Comparison of ENCODE assay signal across 7 cellular contexts in the genomic region with DNA sequence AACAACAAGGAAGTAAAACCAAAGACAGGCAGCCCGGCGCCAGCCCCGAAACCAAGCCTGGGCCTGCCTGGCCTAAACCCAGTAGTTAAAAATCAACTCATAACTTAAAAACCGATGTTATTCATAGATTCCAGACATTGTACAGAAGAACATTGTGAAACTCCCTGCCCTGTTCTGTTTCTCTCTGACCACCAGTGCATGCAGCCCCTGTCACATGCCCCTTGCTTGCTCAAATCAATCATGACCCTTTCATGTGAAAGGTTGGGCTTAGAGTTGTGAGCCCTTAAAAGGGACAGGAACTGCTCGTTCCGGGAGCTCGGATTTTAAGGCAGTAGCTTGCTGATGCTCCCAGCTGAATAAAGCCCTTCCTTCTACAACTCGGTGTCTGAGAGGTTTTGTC.
DNase-seq lines count a peak whose midpoint lies in the region; ATAC-seq, FAIRE-seq and TF ChIP-seq lines count a peak whose summit lies in the region.
"Not testable (repeated sequence)": the region's sequence is repeated elsewhere in the genome, so short reads cannot be mapped to it uniquely, and the experiment has no call there.

No MANE protein-coding gene starts in this region.

- peak; percentile 91 for FAIRE-seq in RCC 7860 (lab: Jason Lieb, UNC)
- FAIRE-seq in GM12878 (lab: Jason Lieb, UNC), result not testable (repeated sequence)

- not testable (repeated sequence) for H3K27me3 ChIP-seq in OCI-LY1 (ENCODE audit: insufficient read depth, low read length); GM12878 (replicated peaks in 1 of 2; ENCODE audit: control insufficient read depth in 2 of 2, insufficient read depth in 2 of 2, low read length in 1 of 2)

- H3K79me2 ChIP-seq in OCI-LY1 (ENCODE audit: insufficient read depth, low read length); GM12878 (ENCODE audit: control insufficient read depth, insufficient read depth, low read length): not testable (repeated sequence)

- H4K20me1 ChIP-seq in OCI-LY1 (ENCODE audit: insufficient read depth, low read length); GM12878 (ENCODE audit: control insufficient read depth, insufficient read depth): not testable (repeated sequence)

- not testable (repeated sequence) for H3K27me3 Mint-ChIP-seq in Calu3 (ENCODE audit: unreplicated experiment)

- not testable (repeated sequence) for TF ChIP-seq CTCF in Calu3 (IDR thresholded peaks at IDR 0.05; ENCODE audit: unreplicated experiment); OCI-LY1 (IDR thresholded peaks at IDR 0.05; ENCODE audit: low read length); GM12878 (IDR thresholded peaks at IDR 0.05 in 2 of 3, conservative IDR thresholded peaks at IDR 0.05 in 1 of 3; ENCODE audit: control insufficient read depth in 2 of 3, extremely low read depth in 1 of 3, insufficient read depth in 1 of 3, low read depth in 3 of 3, low read length in 3 of 3); epithelial cell of proximal tubule (conservative IDR thresholded peaks at IDR 0.05; ENCODE audit: low read depth, low read length)

- not testable (repeated sequence) for H3F3A ChIP-seq in OCI-LY1 (ENCODE audit: insufficient read depth, low read length)

- not testable (repeated sequence) for H3K36me3 ChIP-seq in OCI-LY1 (ENCODE audit: insufficient read depth, low read length); GM12878 (ENCODE audit: control insufficient read depth in 2 of 2, insufficient read depth in 2 of 2, low read length in 1 of 2)

- in situ Hi-C loops in GM12878 (cut with MboI), result not testable (repeated sequence)

- peak overlapping the region; percentile 19 for H3K4me3 Mint-ChIP-seq in Calu3 (ENCODE audit: low read depth, unreplicated experiment)

- TF ChIP-seq POLR2A in GM12878 (IDR thresholded peaks at IDR 0.05; ENCODE audit: low read depth, low read length), result not testable (repeated sequence)

- peak overlapping the region; percentile 89 for H3K27ac Mint-ChIP-seq in Calu3 (ENCODE audit: unreplicated experiment)

- BruUV-seq in Calu3 (replicated peaks; lab: Mats Ljungman, UMichigan); GM12878 (replicated peaks; lab: Mats Ljungman, UMichigan): not testable (repeated sequence)

- peak overlapping the region; percentile 32 for H3K27ac ChIP-seq in OCI-LY1 (ENCODE audit: low read depth, low read length, poor library complexity, severe bottlenecking)
- not testable (repeated sequence) for H3K27ac ChIP-seq in GM12878 (ENCODE audit: control insufficient read depth, insufficient read depth)

- POLR2A ChIA-PET in GM12878 (lab: Charles Lee), result interaction anchor here (1.1 kb wide), 1 partner anchor 11 kb away, joined by 3 read pairs; no protein-coding TSS in a partner anchor

- not testable (repeated sequence) for H3K4me1 ChIP-seq in OCI-LY1 (ENCODE audit: insufficient read depth, low read length, severe bottlenecking); GM12878 (ENCODE audit: control insufficient read depth, insufficient read depth, low read length)

- H2AFZ ChIP-seq in OCI-LY1 (ENCODE audit: low read length); GM12878 (ENCODE audit: control insufficient read depth, low read depth, low read length): not testable (repeated sequence)

- RAD21 ChIA-PET in GM12878 (lab: Charles Lee; ENCODE audit: unreplicated experiment), result interaction anchor here (1.3 kb wide), 1 partner anchor 8 kb away, joined by 4 read pairs; no protein-coding TSS in a partner anchor

- H3K36me3 Mint-ChIP-seq in Calu3 (ENCODE audit: insufficient read depth, unreplicated experiment), result not testable (repeated sequence)

- H3K9me3 Mint-ChIP-seq in Calu3 (ENCODE audit: low read depth, unreplicated experiment), result not testable (repeated sequence)

- peak; percentile 79 for ATAC-seq in GM12878

- H3K4me2 ChIP-seq in OCI-LY1 (ENCODE audit: low read length), result peak overlapping the region; percentile 23; the same call in 1 of the 2 replicates
- H3K4me2 ChIP-seq in GM12878 (ENCODE audit: control insufficient read depth, insufficient read depth), result not testable (repeated sequence)

- peak; percentile 48 for DNase-seq in Calu3
- DNase-seq in HT-29 (ENCODE audit: low spot score), result peak; percentile 13
- DNase-seq in RCC 7860 (ENCODE audit: low spot score), result peak; percentile 31
- DNase-seq in GM12878 (ENCODE audit: low read depth, low spot score), result not testable (repeated sequence)
- DNase-seq in epithelial cell of proximal tubule (ENCODE audit: low read depth), result peak; percentile 3
- DNase-seq in renal cortical epithelial cell (ENCODE audit: low read depth), result peak; percentile 7

- CTCF ChIA-PET in Calu3 (lab: Charles Lee) (interaction anchor here (0.6 kb wide), 2 partner anchors 122 to 157 kb away, joined by 3 read pairs; no protein-coding TSS in a partner anchor), GM12878 (lab: Yijun Ruan, JAX) (interaction anchor here (0.7 to 1.4 kb wide), 2 partner anchors 9 to 366 kb away, joined by 3 to 5 read pairs; no protein-coding TSS in a partner anchor)

- intact Hi-C loops in Calu3 (cut with micrococcal nuclease; ENCODE audit: unreplicated experiment), result loop anchor here (1.0 kb wide), 1 partner anchor 157 kb away; no protein-coding TSS in a partner anchor
- intact Hi-C loops in GM12878 (cut with micrococcal nuclease; ENCODE audit: unreplicated experiment), result not testable (repeated sequence)

- 39% methylated on average over 8 of the region's 8 CpGs for WGBS in GM12878 (ENCODE audit: insufficient coverage, insufficient replicate concordance, low lambda C conversion rate, missing lambda C conversion rate)

- not testable (repeated sequence) for H3K9me2 ChIP-seq in OCI-LY1 (ENCODE audit: low read depth, low read length)

- not testable (repeated sequence) for TF ChIP-seq RAD21 in GM12878 (IDR thresholded peaks at IDR 0.05; ENCODE audit: insufficient read depth, low read depth, low read length)

- TF ChIP-seq EP300 in GM12878 (IDR thresholded peaks at IDR 0.05; ENCODE audit: borderline replicate concordance in 1 of 2, control insufficient read depth in 1 of 2, low read depth in 2 of 2, low read length in 2 of 2), result not testable (repeated sequence)

- not testable (repeated sequence) for H3K4me1 Mint-ChIP-seq in Calu3 (ENCODE audit: low read depth, unreplicated experiment)

- not testable (repeated sequence) for H3K4me3 ChIP-seq in OCI-LY1 (ENCODE audit: low read depth, low read length, poor library complexity, severe bottlenecking); GM12878; epithelial cell of proximal tubule (ENCODE audit: low read depth, low read length)

- SMC1A ChIA-PET in GM12878 (lab: Charles Lee; ENCODE audit: uncharacterized antibody, unreplicated experiment), result interaction anchor here (0.7 to 1.5 kb wide), 5 partner anchors 8 to 28 kb away, joined by 3 to 7 read pairs (median 5); no protein-coding TSS in a partner anchor

- H3K9me3 ChIP-seq in OCI-LY1 (ENCODE audit: low read length); GM12878 (replicated peaks; ENCODE audit: control insufficient read depth, insufficient read depth, low read length): not testable (repeated sequence)

- not testable (repeated sequence) for H3K9ac ChIP-seq in OCI-LY1 (ENCODE audit: low read length); GM12878 (ENCODE audit: control insufficient read depth, insufficient read depth, low read length)

TF ChIP-seq in GM12878, 131 proteins besides CTCF, POLR2A, EP300 and RAD21:
- TF ChIP-seq RAD51 (IDR thresholded peaks at IDR 0.05), result peak; percentile 57
